ENCODE assay signal across 8 cellular contexts in genomic region chr20:39048000-39048696, GRCh38.
DNase-seq lines count a peak whose midpoint lies in the region; ATAC-seq and TF ChIP-seq lines count a peak whose summit lies in the region.

No MANE protein-coding gene starts in this region.

- TF ChIP-seq CTCF in GM12872 (IDR thresholded peaks at IDR 0.05; ENCODE audit: insufficient read depth, low read depth, low read length), result peak; percentile 99

- H3K27me3 Mint-ChIP-seq in activated CD4-positive, alpha-beta memory T cell treated with anti-CD3 and anti-CD28 coated beads, Interleukin-2, amount 10 ng/mL, durations not matched to agents 7 days and 5 days, result peaks cover 8% of the 10 kb centered on the region

- ATAC-seq in HG03139 (IDR thresholded peaks at IDR 0.05; ENCODE audit: unreplicated experiment) (peak; percentile 53), GM21526 (IDR thresholded peaks at IDR 0.05; ENCODE audit: low FRiP score, unreplicated experiment) (no peak)

- H3K27ac Mint-ChIP-seq in activated CD4-positive, alpha-beta memory T cell treated with anti-CD3 and anti-CD28 coated beads, Interleukin-2, amount 10 ng/mL, durations not matched to agents 7 days and 5 days, result no peak overlapping the region

- H3K4me3 Mint-ChIP-seq in activated CD4-positive, alpha-beta memory T cell treated with anti-CD3 and anti-CD28 coated beads, Interleukin-2, amount 10 ng/mL, durations not matched to agents 7 days and 5 days, result no peak overlapping the region

- H3K36me3 Mint-ChIP-seq in activated CD4-positive, alpha-beta memory T cell treated with anti-CD3 and anti-CD28 coated beads, Interleukin-2, amount 10 ng/mL, durations not matched to agents 7 days and 5 days (ENCODE audit: low read depth), result peaks cover 3% of the 10 kb centered on the region

- H3K4me1 Mint-ChIP-seq in activated CD4-positive, alpha-beta memory T cell treated with anti-CD3 and anti-CD28 coated beads, Interleukin-2, amount 10 ng/mL, durations not matched to agents 7 days and 5 days, result peaks cover 15% of the 10 kb centered on the region

- POLR2A ChIA-PET in activated CD4-positive, alpha-beta memory T cell treated with anti-CD3 and anti-CD28 coated beads, Interleukin-2, amount 10 ng/mL, durations not matched to agents 7 days and 5 days (lab: Charles Lee), result interaction anchor here (0.8 to 2.0 kb wide), 3 partner anchors 86 to 122 kb away, joined by 3 to 10 read pairs (median 10); partner anchors contain the start of genes DHX35 and FAM83D

- DNase-seq in NCI-H748 (lab: John Stamatoyannopoulos, UW; ENCODE audit: unreplicated experiment) (peak; percentile 77), medulla oblongata (ENCODE audit: extremely low spot score) (peak; percentile 90)
- peak; percentile 79 for DNase-seq in activated CD4-positive, alpha-beta memory T cell treated with anti-CD3 and anti-CD28 coated beads, Interleukin-2, amount 10 ng/mL, durations not matched to agents 7 days and 5 days
- peak; percentile 46 for DNase-seq in effector CD8-positive, alpha-beta T cell (lab: John Stamatoyannopoulos, UW)
- DNase-seq in stimulated activated CD8-positive, alpha-beta memory T cell treated with anti-CD3 and anti-CD28 coated beads, Interleukin-12 subunit alpha, Interleukin-12 subunit beta, amount 100 ng/mL, for 4 hours (ENCODE audit: low read depth), result peak; percentile 42

- CTCF ChIA-PET in activated CD4-positive, alpha-beta memory T cell treated with anti-CD3 and anti-CD28 coated beads, Interleukin-2, amount 10 ng/mL, durations not matched to agents 7 days and 5 days (lab: Charles Lee), result interaction anchor here (0.7 to 6.3 kb wide), 27 partner anchors 8 to 403 kb away, joined by 3 to 94 read pairs (median 5); partner anchors contain the start of genes DHX35 and FAM83D

- no peaks in the 10 kb centered on the region for H3K9me3 Mint-ChIP-seq in activated CD4-positive, alpha-beta memory T cell treated with anti-CD3 and anti-CD28 coated beads, Interleukin-2, amount 10 ng/mL, durations not matched to agents 7 days and 5 days
